In genomic region chr7:93231799-93232672, GRCh38 we compare ENCODE assay signal across 1 cellular context.
A peak's percentile ranks its signal among the peaks of the same experiment; 100 is the strongest.
TF ChIP-seq lines count a peak whose summit lies in the region.

TSS of gene VPS50 (plus strand) at chr7:93232366. CDS start at chr7:93232468, 102 bp downstream.

TF ChIP-seq in HepG2, 621 proteins besides CTCF, POLR2A, EP300 and RAD21 (continued from another document and continues in another):
- TF ChIP-seq ZNF276 (CRISPR knock-in tag; IDR thresholded peaks at IDR 0.05; ENCODE audit: low read depth) (0 out of 2 replicates have a peak, but pooled peaks have one; percentile 50), GATAD2A (CRISPR knock-in tag; IDR thresholded peaks at IDR 0.05) (peak; percentile 47; the same call in 1 of the 2 replicates), ISL2 (CRISPR knock-in tag; IDR thresholded peaks at IDR 0.05) (0 out of 2 replicates have a peak, but pooled peaks have one; percentile 19), ZNF670 (CRISPR knock-in tag; IDR thresholded peaks at IDR 0.05; ENCODE audit: borderline replicate concordance) (peak; percentile 15; the same call in 1 of the 2 replicates), ZNF567 (CRISPR knock-in tag; IDR thresholded peaks at IDR 0.05; ENCODE audit: borderline replicate concordance) (no peak), ZBTB26 (CRISPR knock-in tag; IDR thresholded peaks at IDR 0.05; ENCODE audit: borderline replicate concordance) (no peak), ELF1 (CRISPR knock-in tag; IDR thresholded peaks at IDR 0.05) (peak; percentile 81), ZNF142 (CRISPR knock-in tag; IDR thresholded peaks at IDR 0.05) (peak; percentile 57; the same call in 1 of the 2 replicates), IKZF5 (CRISPR knock-in tag; IDR thresholded peaks at IDR 0.05) (peak; percentile 30; the same call in 1 of the 2 replicates), AGO2 (optimal IDR thresholded peaks at IDR 0.05; ENCODE audit: low read depth, low read length) (no peak), POLR2AphosphoS5 (IDR thresholded peaks at IDR 0.05; ENCODE audit: low read depth, low read length) (peak; percentile 87), MXD3 (CRISPR knock-in tag; IDR thresholded peaks at IDR 0.05) (no peak), REPIN1 (CRISPR knock-in tag; IDR thresholded peaks at IDR 0.05; ENCODE audit: borderline replicate concordance, low read depth) (peak; percentile 37; the same call in 1 of the 2 replicates), CCAR2 (optimal IDR thresholded peaks at IDR 0.05; ENCODE audit: low read depth, low read length) (no peak), GATA4 (IDR thresholded peaks at IDR 0.05; ENCODE audit: borderline replicate concordance, low read depth) (0 out of 2 replicates have a peak, but pooled peaks have one; percentile 31), ZNF558 (CRISPR knock-in tag; IDR thresholded peaks at IDR 0.05; ENCODE audit: borderline replicate concordance) (peak; percentile 30; the same call in 1 of the 2 replicates), SIX1 (CRISPR knock-in tag; IDR thresholded peaks at IDR 0.05; ENCODE audit: borderline replicate concordance) (peak; percentile 28; the same call in 1 of the 2 replicates), ZFP36L1 (CRISPR knock-in tag; IDR thresholded peaks at IDR 0.05) (no peak), ZFY (CRISPR knock-in tag; IDR thresholded peaks at IDR 0.05) (peak; percentile 58), NFE2 (CRISPR knock-in tag; IDR thresholded peaks at IDR 0.05) (no peak), TFDP1 (CRISPR knock-in tag; IDR thresholded peaks at IDR 0.05; ENCODE audit: borderline replicate concordance) (peak; percentile 34; the same call in 1 of the 2 replicates), ELF4 (CRISPR knock-in tag; IDR thresholded peaks at IDR 0.05; ENCODE audit: borderline replicate concordance) (0 out of 2 replicates have a peak, but pooled peaks have one; percentile 51), ZNF614 (CRISPR knock-in tag; IDR thresholded peaks at IDR 0.05; ENCODE audit: borderline replicate concordance) (peak; percentile 43; the same call in 1 of the 2 replicates), ZHX1 (CRISPR knock-in tag; IDR thresholded peaks at IDR 0.05; ENCODE audit: low read depth) (0 out of 2 replicates have a peak, but pooled peaks have one; percentile 49), HNRNPK (IDR thresholded peaks at IDR 0.05; ENCODE audit: low read depth, low read length, poor library complexity, severe bottlenecking) (no peak), ZMYM2 (CRISPR knock-in tag; IDR thresholded peaks at IDR 0.05) (no peak), ARHGAP35 (CRISPR knock-in tag; IDR thresholded peaks at IDR 0.05; ENCODE audit: borderline replicate concordance) (0 out of 2 replicates have a peak, but pooled peaks have one; percentile 28), ZNF788 (CRISPR knock-in tag; IDR thresholded peaks at IDR 0.05; ENCODE audit: borderline replicate concordance) (peak; percentile 85; the same call in 1 of the 2 replicates), SOX13 (IDR thresholded peaks at IDR 0.05) (no peak), SOX13 (CRISPR knock-in tag; conservative IDR thresholded peaks at IDR 0.05 in 1 of 2, IDR thresholded peaks at IDR 0.05 in 1 of 2) (no peak; a peak in 1 of 4 replicates), RFX5 (IDR thresholded peaks at IDR 0.05; ENCODE audit: low read depth, low read length) (no peak), KMT2A (CRISPR knock-in tag; IDR thresholded peaks at IDR 0.05) (peak; percentile 79), SIX4 (CRISPR knock-in tag; IDR thresholded peaks at IDR 0.05) (peak; percentile 9; the same call in 1 of the 2 replicates), BATF2 (CRISPR knock-in tag; IDR thresholded peaks at IDR 0.05) (no peak), ARID4A (CRISPR knock-in tag; IDR thresholded peaks at IDR 0.05; ENCODE audit: borderline replicate concordance) (peak; percentile 96), PITX1 (CRISPR knock-in tag; IDR thresholded peaks at IDR 0.05) (peak; percentile 76; the same call in 1 of the 2 replicates)
